ENCODE assay signal across 10 cellular contexts in genomic region chr20:44896583-44896982, GRCh38. TPM values are rescaled to one million over a fixed set of nuclear protein-coding genes. Genes with fewer than 3 reads are reported as not detected.
A peak's percentile ranks its signal among the peaks of the same experiment; 100 is the strongest.
DNase-seq lines count a peak whose midpoint lies in the region; ATAC-seq, FAIRE-seq and TF ChIP-seq lines count a peak whose summit lies in the region.
"Had no signal": no experiment of that assay in that cellular context is flagged by ENCODE, and none has a peak within 500 bp of the region (broad histone marks: within the 10 kb centered on the region; RNA-seq: fewer than 3 reads in every experiment).

No MANE protein-coding gene starts in this region.

- H3K9me3 ChIP-seq in trophoblast cell (ENCODE audit: insufficient read depth, low read depth, low read length), result no peaks in the 10 kb centered on the region
- no peaks in the 10 kb centered on the region for H3K9me3 ChIP-seq in tibial nerve
- H3K9me3 ChIP-seq in left lung, result no peaks in the 10 kb centered on the region
- H3K9me3 ChIP-seq: thyroid gland had no signal

- H2BK12ac ChIP-seq in trophoblast cell (ENCODE audit: low read length), result no peak overlapping the region

- no peak overlapping the region for H3K14ac ChIP-seq in trophoblast cell (ENCODE audit: low read length)

- no peaks in the 10 kb centered on the region for H3K79me1 ChIP-seq in trophoblast cell (ENCODE audit: low read length)

- H3K4me3 Mint-ChIP-seq in activated CD4-positive, alpha-beta T cell treated with anti-CD3 and anti-CD28 coated beads for 36 hours, result no peak overlapping the region
- no peak overlapping the region for H3K4me3 Mint-ChIP-seq in dendritic cell treated with granulocyte-macrophage colony-stimulating factor and Interleukin-4, amounts not matched to agents 40 ng/mL and 50 ng/mL, for 4 days

- CTCF ChIA-PET in activated CD4-positive, alpha-beta T cell treated with anti-CD3 and anti-CD28 coated beads for 36 hours (lab: Charles Lee), result interaction anchor here (0.6 to 8.8 kb wide), 7 partner anchors 6 to 145 kb away, joined by 3 to 71 read pairs (median 4); partner anchors contain the start of gene YWHAB

- no peak for ATAC-seq in activated CD4-positive, alpha-beta T cell treated with anti-CD3 and anti-CD28 coated beads for 36 hours
- no peak for ATAC-seq in left lung

- no peaks in the 10 kb centered on the region for H3K9me3 Mint-ChIP-seq in activated CD4-positive, alpha-beta T cell treated with anti-CD3 and anti-CD28 coated beads for 36 hours (ENCODE audit: low read depth)
- H3K9me3 Mint-ChIP-seq in dendritic cell treated with granulocyte-macrophage colony-stimulating factor and Interleukin-4, amounts not matched to agents 40 ng/mL and 50 ng/mL, for 4 days, result no peaks in the 10 kb centered on the region

- FAIRE-seq in RCC 7860 (lab: Jason Lieb, UNC), result no peak

- intact Hi-C loops in activated CD4-positive, alpha-beta T cell treated with anti-CD3 and anti-CD28 coated beads for 36 hours (cut with DNase I, micrococcal nuclease), result no loop called here
- intact Hi-C loops in dendritic cell treated with granulocyte-macrophage colony-stimulating factor and Interleukin-4, amounts not matched to agents 40 ng/mL and 50 ng/mL, for 4 days (cut with micrococcal nuclease), result no loop called here
- intact Hi-C loops in left lung (cut with DNase I), result no loop called here

- TF ChIP-seq CTCF in tibial nerve (IDR thresholded peaks at IDR 0.05) (no peak), left lung (IDR thresholded peaks at IDR 0.05) (no peak)

- no peak overlapping the region for H4K8ac ChIP-seq in trophoblast cell (ENCODE audit: low read depth, low read length)

- H3K36me3 Mint-ChIP-seq in activated CD4-positive, alpha-beta T cell treated with anti-CD3 and anti-CD28 coated beads for 36 hours (ENCODE audit: low read depth), result peaks cover 45% of the 10 kb centered on the region
- H3K36me3 Mint-ChIP-seq in dendritic cell treated with granulocyte-macrophage colony-stimulating factor and Interleukin-4, amounts not matched to agents 40 ng/mL and 50 ng/mL, for 4 days (ENCODE audit: low read depth), result peaks cover 59% of the 10 kb centered on the region

- H3K36me3 ChIP-seq in trophoblast cell (ENCODE audit: control insufficient read depth in 1 of 2, insufficient read depth in 2 of 2, low read length in 2 of 2), result peaks cover 8 to 9% of the 10 kb centered on the region in 2 experiments
- H3K36me3 ChIP-seq in tibial nerve, result peaks cover 0 to 2% (median 0%) of the 10 kb centered on the region in 3 donors
- H3K36me3 ChIP-seq in left lung, result peaks cover 0 to 7% of the 10 kb centered on the region in 2 donors

- H4K91ac ChIP-seq in trophoblast cell (ENCODE audit: low read depth, low read length), result no peak overlapping the region

- H3K79me2 ChIP-seq in trophoblast cell (ENCODE audit: control insufficient read depth, insufficient read depth, low read length, poor library complexity), result peaks cover 18% of the 10 kb centered on the region

- no peak overlapping the region for H2AK5ac ChIP-seq in trophoblast cell (ENCODE audit: low read length)

- H3K27me3 Mint-ChIP-seq in activated CD4-positive, alpha-beta T cell treated with anti-CD3 and anti-CD28 coated beads for 36 hours, result no peaks in the 10 kb centered on the region
- H3K27me3 Mint-ChIP-seq in dendritic cell treated with granulocyte-macrophage colony-stimulating factor and Interleukin-4, amounts not matched to agents 40 ng/mL and 50 ng/mL, for 4 days, result no peaks in the 10 kb centered on the region

- H3K4ac ChIP-seq in trophoblast cell (ENCODE audit: low read depth, low read length), result peak overlapping the region; percentile 88

- H3K4me2 ChIP-seq in trophoblast cell (ENCODE audit: low read length), result no peak overlapping the region

- H2AFZ ChIP-seq in trophoblast cell (ENCODE audit: insufficient read depth, low read length, poor library complexity), result no peak overlapping the region

- no peak overlapping the region for H3K9ac ChIP-seq in trophoblast cell (ENCODE audit: low read length)

- no CpG with 5 or more reads among the region's 1 CpG for WGBS in trophoblast cell (ENCODE audit: extremely low coverage, insufficient coverage, insufficient read length)
- 67 to 75% methylated on average over 1 of the region's 1 CpG for WGBS in tibial nerve, 2 donors

- H3K27ac Mint-ChIP-seq in activated CD4-positive, alpha-beta T cell treated with anti-CD3 and anti-CD28 coated beads for 36 hours, result peak overlapping the region; percentile 15
- H3K27ac Mint-ChIP-seq in dendritic cell treated with granulocyte-macrophage colony-stimulating factor and Interleukin-4, amounts not matched to agents 40 ng/mL and 50 ng/mL, for 4 days, result peak overlapping the region; percentile 50

- H3K4me1 ChIP-seq in trophoblast cell (ENCODE audit: control insufficient read depth in 1 of 2, insufficient read depth in 2 of 2, low read length in 2 of 2) (peaks cover 2 to 4% of the 10 kb centered on the region in 2 experiments), tibial nerve (peaks cover 4 to 92% (median 25%) of the 10 kb centered on the region in 4 donors), left lung (peaks cover 7 to 92% of the 10 kb centered on the region in 2 donors)

- POLR2A ChIA-PET in activated CD4-positive, alpha-beta T cell treated with anti-CD3 and anti-CD28 coated beads for 36 hours (lab: Charles Lee), result interaction anchor here (0.6 kb wide), 1 partner anchor 158 kb away, joined by 4 read pairs; no protein-coding TSS in a partner anchor

- no peak for DNase-seq in activated CD4-positive, alpha-beta T cell treated with anti-CD3 and anti-CD28 coated beads for 36 hours
- no peak for DNase-seq in activated CD4-positive, alpha-beta T cell treated with anti-CD3 and anti-CD28 coated beads, Interleukin-2, amount 50 U/mL, for 48 hours
- peak; percentile 96 for DNase-seq in NOMO-1 treated with DMSO at 0.1 percent for 48 hours (lab: John Stamatoyannopoulos, UW; ENCODE audit: unreplicated experiment)
- peak in 1 of 2 donors; percentile 27 for DNase-seq in trophoblast cell
- no peak for DNase-seq in RCC 7860 (ENCODE audit: low spot score)
- no peak for DNase-seq in tibial nerve (ENCODE audit: low spot score in 2 of 2)
- DNase-seq in left lung, result no peak
- DNase-seq: 8988T, thyroid gland had no signal

- no peak overlapping the region for H3K23ac ChIP-seq in trophoblast cell (ENCODE audit: low read length)

- H3K27me3 ChIP-seq in trophoblast cell (ENCODE audit: insufficient read depth, low read length) (no peaks in the 10 kb centered on the region), tibial nerve (no peaks in the 10 kb centered on the region), left lung (no peaks in the 10 kb centered on the region)
- H3K27me3 ChIP-seq: thyroid gland had no signal

- no peak overlapping the region for H2BK5ac ChIP-seq in trophoblast cell (ENCODE audit: low read depth, low read length, poor library complexity)

- H3K27ac ChIP-seq in trophoblast cell (ENCODE audit: low read depth, low read length), result no peak overlapping the region
- no peak overlapping the region for H3K27ac ChIP-seq in tibial nerve
- H3K27ac ChIP-seq in left lung, result peak overlapping the region in 1 of 2 donors; percentile 56
- H3K27ac ChIP-seq: thyroid gland had no signal

- peak in 1 of 2 donors; percentile 54 for TF ChIP-seq EP300 in tibial nerve (IDR thresholded peaks at IDR 0.05)

- H2BK120ac ChIP-seq in trophoblast cell (ENCODE audit: insufficient read depth, low read length, poor library complexity), result no peak overlapping the region

- H3K4me1 Mint-ChIP-seq in activated CD4-positive, alpha-beta T cell treated with anti-CD3 and anti-CD28 coated beads for 36 hours, result peaks cover 84% of the 10 kb centered on the region
- peaks cover 78% of the 10 kb centered on the region for H3K4me1 Mint-ChIP-seq in dendritic cell treated with granulocyte-macrophage colony-stimulating factor and Interleukin-4, amounts not matched to agents 40 ng/mL and 50 ng/mL, for 4 days (ENCODE audit: low read depth)

- no peak overlapping the region for H3K18ac ChIP-seq in trophoblast cell (ENCODE audit: low read length)

- H4K12ac ChIP-seq in trophoblast cell (ENCODE audit: low read depth, low read length), result no peak overlapping the region

- TF ChIP-seq POLR2A in tibial nerve (IDR thresholded peaks at IDR 0.05), result no peak

- no peak overlapping the region for H3K4me3 ChIP-seq in trophoblast cell (ENCODE audit: low read depth, low read length)
- H3K4me3 ChIP-seq in tibial nerve, result no peak overlapping the region
- no peak overlapping the region for H3K4me3 ChIP-seq in left lung
- H3K4me3 ChIP-seq: thyroid gland had no signal

RNA-seq across cellular contexts. Expression of gene YWHAB, which starts 11.1 kb away (rescaled TPM):
- 100 to 1,000 TPM; 273 to 326 TPM for total RNA-seq in activated CD4-positive, alpha-beta T cell treated with anti-CD3 and anti-CD28 coated beads for 36 hours
- polyA plus RNA-seq in trophoblast cell (2013), result 218 and 228 TPM in 2 replicates
- total RNA-seq in tibial nerve (100 to 1,000 TPM in 1 of 4 donors, 10 to 100 TPM in 3; 97.9 to 119 (median 98.3) TPM), left lung (100 to 1,000 TPM; 188 to 228 TPM)

RNA-seq across cellular contexts. Expression of gene PABPC1L, which starts 13.3 kb away (rescaled TPM):
- total RNA-seq in activated CD4-positive, alpha-beta T cell treated with anti-CD3 and anti-CD28 coated beads for 36 hours, result 10 to 100 TPM; 61.7 to 71.3 TPM
- 27.4 and 27.7 TPM in 2 replicates for polyA plus RNA-seq in trophoblast cell (2013)
- total RNA-seq in tibial nerve, result 10 to 100 TPM; 11.8 to 27.9 (median 16.0) TPM
- total RNA-seq in left lung, result 10 to 100 TPM; 41.2 to 41.3 TPM
